9 cellular contexts compared by ENCODE assay signal in genomic region chr17:78922876-78923498, GRCh38. TPM values are rescaled to one million over a fixed set of nuclear protein-coding genes. Genes with fewer than 3 reads are reported as not detected.
DNase-seq lines count a peak whose midpoint lies in the region; ATAC-seq lines count a peak whose summit lies in the region.
"Had no signal": no experiment of that assay in that cellular context is flagged by ENCODE, and none has a peak within 500 bp of the region (broad histone marks: within the 10 kb centered on the region; RNA-seq: fewer than 3 reads in every experiment).

No MANE protein-coding gene starts in this region.

- peak overlapping the region; percentile 69 for H3K4me3 Mint-ChIP-seq in activated CD8-positive, alpha-beta T cell treated with anti-CD3 and anti-CD28 coated beads, Interleukin-2, amount 10 ng/mL, durations not matched to agents 7 days and 5 days
- H3K4me3 Mint-ChIP-seq in stimulated activated naive CD8-positive, alpha-beta T cell treated with anti-CD3 and anti-CD28 coated beads, Interleukin-15, amount 100 ng/mL, for 72 hours = peak overlapping the region; percentile 72 to 81

- H3K27ac Mint-ChIP-seq in activated CD8-positive, alpha-beta T cell treated with anti-CD3 and anti-CD28 coated beads, Interleukin-2, amount 10 ng/mL, durations not matched to agents 7 days and 5 days = peak overlapping the region; percentile 79
- peak overlapping the region in 1 of 2 donors; percentile 92 for H3K27ac Mint-ChIP-seq in stimulated activated naive CD8-positive, alpha-beta T cell treated with anti-CD3 and anti-CD28 coated beads, Interleukin-15, amount 100 ng/mL, for 72 hours

- ATAC-seq in activated CD8-positive, alpha-beta T cell treated with anti-CD3 and anti-CD28 coated beads, Interleukin-2, amount 10 ng/mL, durations not matched to agents 7 days and 5 days = no peak
- ATAC-seq in stimulated activated naive CD8-positive, alpha-beta T cell treated with anti-CD3 and anti-CD28 coated beads, Interleukin-15, amount 100 ng/mL, for 72 hours = no peak

- in situ Hi-C loops in KBM-7 (cut with MboI; ENCODE audit: low pct_unique_long_range_greater_than_20kb, low sequenced_read_pairs) = no loop called here

- no peaks in the 10 kb centered on the region for H3K36me3 Mint-ChIP-seq in activated CD8-positive, alpha-beta T cell treated with anti-CD3 and anti-CD28 coated beads, Interleukin-2, amount 10 ng/mL, durations not matched to agents 7 days and 5 days (ENCODE audit: low read depth)

- H3K27me3 Mint-ChIP-seq in activated CD8-positive, alpha-beta T cell treated with anti-CD3 and anti-CD28 coated beads, Interleukin-2, amount 10 ng/mL, durations not matched to agents 7 days and 5 days (ENCODE audit: low read depth) = peaks cover 14% of the 10 kb centered on the region
- H3K27me3 Mint-ChIP-seq in stimulated activated naive CD8-positive, alpha-beta T cell treated with anti-CD3 and anti-CD28 coated beads, Interleukin-15, amount 100 ng/mL, for 72 hours = peaks cover 8% of the 10 kb centered on the region

- H3K4me1 Mint-ChIP-seq in activated CD8-positive, alpha-beta T cell treated with anti-CD3 and anti-CD28 coated beads, Interleukin-2, amount 10 ng/mL, durations not matched to agents 7 days and 5 days (ENCODE audit: low read depth) = peaks cover 17% of the 10 kb centered on the region
- peaks cover 28% of the 10 kb centered on the region for H3K4me1 Mint-ChIP-seq in stimulated activated naive CD8-positive, alpha-beta T cell treated with anti-CD3 and anti-CD28 coated beads, Interleukin-15, amount 100 ng/mL, for 72 hours

- peak; percentile 47 for DNase-seq in KBM-7
- peak; percentile 31 for DNase-seq in activated CD8-positive, alpha-beta T cell treated with anti-CD3 and anti-CD28 coated beads, Interleukin-2, amount 10 ng/mL, durations not matched to agents 7 days and 5 days
- peak; percentile 56 for DNase-seq in islet precursor cell
- DNase-seq in stimulated activated naive CD8-positive, alpha-beta T cell treated with anti-CD3 and anti-CD28 coated beads, Interleukin-15, amount 100 ng/mL, for 72 hours = no peak
- DNase-seq in iPS-NIHi7 (ENCODE audit: extremely low spot score) = no peak
- DNase-seq in COLO668 (lab: John Stamatoyannopoulos, UW; ENCODE audit: unreplicated experiment) = no peak
- DNase-seq in AG20443 (ENCODE audit: low spot score) = no peak
- DNase-seq in HUDEP-2 (lab: John Stamatoyannopoulos, UW; ENCODE audit: unreplicated experiment in 76 of 76) = no peak

- POLR2A ChIA-PET in activated CD8-positive, alpha-beta T cell treated with anti-CD3 and anti-CD28 coated beads, Interleukin-2, amount 10 ng/mL, durations not matched to agents 7 days and 5 days (lab: Charles Lee) = interaction anchor here (0.7 kb wide), 1 partner anchor 32 kb away, joined by 3 read pairs; no protein-coding TSS in a partner anchor

- CTCF ChIA-PET in activated CD8-positive, alpha-beta T cell treated with anti-CD3 and anti-CD28 coated beads, Interleukin-2, amount 10 ng/mL, durations not matched to agents 7 days and 5 days (lab: Charles Lee) = interaction anchor here (0.6 to 0.9 kb wide), 2 partner anchors 32 to 57 kb away, joined by 4 to 7 read pairs; no protein-coding TSS in a partner anchor

- H3K9me3 Mint-ChIP-seq in activated CD8-positive, alpha-beta T cell treated with anti-CD3 and anti-CD28 coated beads, Interleukin-2, amount 10 ng/mL, durations not matched to agents 7 days and 5 days (ENCODE audit: insufficient read depth) = no peaks in the 10 kb centered on the region
- no peaks in the 10 kb centered on the region for H3K9me3 Mint-ChIP-seq in stimulated activated naive CD8-positive, alpha-beta T cell treated with anti-CD3 and anti-CD28 coated beads, Interleukin-15, amount 100 ng/mL, for 72 hours

RNA-seq across cellular contexts. Expression of gene TIMP2, which starts 2.2 kb away (rescaled TPM):
- total RNA-seq in activated CD8-positive, alpha-beta T cell treated with anti-CD3 and anti-CD28 coated beads, Interleukin-2, amount 10 ng/mL, durations not matched to agents 7 days and 5 days = 1 to 10 TPM; 3.6 to 3.8 TPM

RNA-seq across cellular contexts. Expression of gene CEP295NL, which starts 20.0 kb away (rescaled TPM):
- total RNA-seq in activated CD8-positive, alpha-beta T cell treated with anti-CD3 and anti-CD28 coated beads, Interleukin-2, amount 10 ng/mL, durations not matched to agents 7 days and 5 days = under 1 TPM in 1 of 2 experiments, not detected in 1; 0.26 TPM
- total RNA-seq: K562 had no signal

RNA-seq across cellular contexts. Expression of gene LGALS3BP, which starts 56.7 kb away (rescaled TPM):
- 100 to 1,000 TPM; 172 to 181 TPM for total RNA-seq in activated CD8-positive, alpha-beta T cell treated with anti-CD3 and anti-CD28 coated beads, Interleukin-2, amount 10 ng/mL, durations not matched to agents 7 days and 5 days

Comparison
In these comparisons a context has a peak if more than half of its experiments do, and no peak if none do; other contexts are left out.
1. DNase-seq: peak in KBM-7 (single experiment), activated CD8-positive, alpha-beta T cell treated with anti-CD3 and anti-CD28 coated beads, Interleukin-2, amount 10 ng/mL, durations not matched to agents 7 days and 5 days (single experiment) and islet precursor cell (single experiment); none in stimulated activated naive CD8-positive, alpha-beta T cell treated with anti-CD3 and anti-CD28 coated beads, Interleukin-15, amount 100 ng/mL, for 72 hours (0 of 2), iPS-NIHi7 (single experiment), COLO668 (single experiment), AG20443 (single experiment) and HUDEP-2 (0 of 76).